In the genomic region with DNA sequence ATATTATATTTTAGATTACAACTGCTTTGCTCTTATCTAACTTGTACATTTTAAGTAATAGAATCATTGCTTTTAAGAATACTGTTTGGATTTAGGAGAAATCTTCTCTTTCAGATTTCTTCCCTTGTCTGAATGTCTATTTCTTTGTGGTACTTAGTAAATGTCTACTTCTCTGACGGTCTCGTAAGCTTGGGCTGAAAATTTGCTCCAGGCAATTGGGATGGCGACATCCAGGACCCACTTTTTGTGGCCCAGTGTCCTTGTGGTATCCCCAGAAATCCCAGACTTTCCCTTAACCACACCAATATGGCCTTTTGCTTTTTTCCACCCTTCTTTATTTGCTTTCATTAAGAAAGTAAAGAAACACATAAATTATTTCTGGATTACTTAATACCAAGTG, we compare ENCODE assay signal across 30 cellular contexts. TPM values are rescaled to one million over a fixed set of nuclear protein-coding genes. Genes with fewer than 3 reads are reported as not detected.
"Had no signal": no experiment of that assay in that cellular context is flagged by ENCODE, and none has a peak within 500 bp of the region (broad histone marks: within the 10 kb centered on the region; RNA-seq: fewer than 3 reads in every experiment).

No MANE protein-coding gene starts in this region.

- H3K27me3 ChIP-seq: adrenal gland, ascending aorta, brain microvascular endothelial cell, dorsolateral prefrontal cortex, gastrocnemius medialis, pancreas, stomach had no signal

- H3K27ac Mint-ChIP-seq: activated CD8-positive, alpha-beta T cell treated with anti-CD3 and anti-CD28 coated beads, Interleukin-2, amount 10 ng/mL, durations not matched to agents 7 days and 5 days; activated naive CD4-positive, alpha-beta T cell treated with anti-CD3 and anti-CD28 coated beads, Interleukin-2, amount 50 U/mL, for 72 hours; activated T-cell treated with anti-CD3 and anti-CD28 coated beads, Interleukin-2, amount 50 U/mL, for 24 hours; activated T-helper 17 cell treated with anti-CD3 and anti-CD28 coated beads, Interleukin-2, amount 50 U/mL, for 72 hours; effector memory CD8-positive, alpha-beta T cell; natural killer cell; stimulated activated effector memory CD8-positive, alpha-beta T cell treated with anti-CD3 and anti-CD28 coated beads, Interleukin-12 subunit alpha, Interleukin-12 subunit beta, amount 100 ng/mL, for 72 hours; type B pancreatic cell had no signal

- DNase-seq: activated CD4-positive, alpha-beta T cell treated with anti-CD3 and anti-CD28 coated beads for 1 hour; activated CD4-positive, alpha-beta T cell treated with anti-CD3 and anti-CD28 coated beads, Interleukin-2, amount 50 U/mL, for 1 hour; activated CD8-positive, alpha-beta T cell treated with anti-CD3 and anti-CD28 coated beads, Interleukin-2, amount 10 ng/mL, durations not matched to agents 7 days and 5 days; activated T-cell treated with anti-CD3 and anti-CD28 coated beads, Interleukin-2, amount 50 U/mL, for 24 hours; adrenal gland; brain microvascular endothelial cell; central memory CD4-positive, alpha-beta T cell; dorsolateral prefrontal cortex; effector memory CD8-positive, alpha-beta T cell; gastrocnemius medialis; kidney; midbrain; natural killer cell; pancreas; psoas muscle; right cardiac atrium; stimulated activated CD4-positive, alpha-beta T cell treated with anti-CD3 and anti-CD28 coated beads, Interleukin-2, amount 100 ng/mL, for 24 hours; stomach; T-helper 9 cell had no signal

- ATAC-seq: activated CD8-positive, alpha-beta T cell treated with anti-CD3 and anti-CD28 coated beads, Interleukin-2, amount 10 ng/mL, durations not matched to agents 7 days and 5 days; activated naive CD4-positive, alpha-beta T cell treated with anti-CD3 and anti-CD28 coated beads, Interleukin-2, amount 50 U/mL, for 72 hours; activated T-helper 17 cell treated with anti-CD3 and anti-CD28 coated beads, Interleukin-2, amount 50 U/mL, for 72 hours; effector memory CD8-positive, alpha-beta T cell; esophagus mucosa; gastrocnemius medialis; natural killer cell; pancreas; psoas muscle; right cardiac atrium; stimulated activated effector memory CD8-positive, alpha-beta T cell treated with anti-CD3 and anti-CD28 coated beads, Interleukin-12 subunit alpha, Interleukin-12 subunit beta, amount 100 ng/mL, for 72 hours had no signal

- H3K4me3 ChIP-seq: adrenal gland, ascending aorta, dorsolateral prefrontal cortex, gastrocnemius medialis, pancreas, psoas muscle, skin epidermis, stomach had no signal

- H3K27me3 Mint-ChIP-seq: type B pancreatic cell had no signal

- H3K9me3 Mint-ChIP-seq: activated naive CD4-positive, alpha-beta T cell treated with anti-CD3 and anti-CD28 coated beads, Interleukin-2, amount 50 U/mL, for 72 hours; activated T-cell treated with anti-CD3 and anti-CD28 coated beads, Interleukin-2, amount 50 U/mL, for 24 hours; activated T-helper 17 cell treated with anti-CD3 and anti-CD28 coated beads, Interleukin-2, amount 50 U/mL, for 72 hours; effector memory CD8-positive, alpha-beta T cell; natural killer cell; stimulated activated effector memory CD8-positive, alpha-beta T cell treated with anti-CD3 and anti-CD28 coated beads, Interleukin-12 subunit alpha, Interleukin-12 subunit beta, amount 100 ng/mL, for 72 hours had no signal

- H3K4me3 Mint-ChIP-seq: activated CD8-positive, alpha-beta T cell treated with anti-CD3 and anti-CD28 coated beads, Interleukin-2, amount 10 ng/mL, durations not matched to agents 7 days and 5 days; activated T-cell treated with anti-CD3 and anti-CD28 coated beads, Interleukin-2, amount 50 U/mL, for 24 hours; activated T-helper 17 cell treated with anti-CD3 and anti-CD28 coated beads, Interleukin-2, amount 50 U/mL, for 72 hours; effector memory CD8-positive, alpha-beta T cell; natural killer cell; stimulated activated effector memory CD8-positive, alpha-beta T cell treated with anti-CD3 and anti-CD28 coated beads, Interleukin-12 subunit alpha, Interleukin-12 subunit beta, amount 100 ng/mL, for 72 hours; type B pancreatic cell had no signal

- H3K36me3 ChIP-seq: adrenal gland, ascending aorta, brain microvascular endothelial cell, gastrocnemius medialis, pancreas, stomach had no signal

- H3K9me3 ChIP-seq: adrenal gland, ascending aorta, gastrocnemius medialis, pancreas, psoas muscle, stomach had no signal

- H3K4me1 ChIP-seq: adrenal gland, ascending aorta, gastrocnemius medialis, pancreas, psoas muscle, stomach had no signal

- H3K36me3 Mint-ChIP-seq: activated naive CD4-positive, alpha-beta T cell treated with anti-CD3 and anti-CD28 coated beads, Interleukin-2, amount 50 U/mL, for 72 hours; natural killer cell; stimulated activated effector memory CD8-positive, alpha-beta T cell treated with anti-CD3 and anti-CD28 coated beads, Interleukin-12 subunit alpha, Interleukin-12 subunit beta, amount 100 ng/mL, for 72 hours; type B pancreatic cell had no signal

- H3K4me1 Mint-ChIP-seq: activated T-helper 17 cell treated with anti-CD3 and anti-CD28 coated beads, Interleukin-2, amount 50 U/mL, for 72 hours; natural killer cell; stimulated activated effector memory CD8-positive, alpha-beta T cell treated with anti-CD3 and anti-CD28 coated beads, Interleukin-12 subunit alpha, Interleukin-12 subunit beta, amount 100 ng/mL, for 72 hours had no signal

- H3K27ac ChIP-seq: ascending aorta, brain microvascular endothelial cell, dorsolateral prefrontal cortex, gastrocnemius medialis, pancreas, psoas muscle had no signal

RNA-seq across cellular contexts. Expression of a gene that starts 24.0 kb away (rescaled TPM):
- total RNA-seq: activated CD8-positive, alpha-beta T cell treated with anti-CD3 and anti-CD28 coated beads, Interleukin-2, amount 10 ng/mL, durations not matched to agents 7 days and 5 days; activated naive CD4-positive, alpha-beta T cell treated with anti-CD3 and anti-CD28 coated beads, Interleukin-2, amount 50 U/mL, for 72 hours; activated T-helper 17 cell treated with anti-CD3 and anti-CD28 coated beads, Interleukin-2, amount 50 U/mL, for 72 hours; adrenal gland; ascending aorta; dorsolateral prefrontal cortex; endothelial cell of umbilical vein; esophagus mucosa; gastrocnemius medialis; kidney; lung microvascular endothelial cell; natural killer cell; pancreas; psoas muscle; right cardiac atrium; stomach; T-helper 1 cell treated with Interleukin-12 subunit alpha and Interleukin-12 subunit beta and Interleukin-4 antibody, amounts not matched to agents 30 ng/mL and 1 ng/mL, for 36 hours; temporal lobe had no signal
- polyA plus RNA-seq: adrenal gland, endothelial cell of umbilical vein, pancreas, psoas muscle, right cardiac atrium, stomach had no signal

RNA-seq across cellular contexts. Expression of a gene that starts 25.8 kb away (rescaled TPM):
- total RNA-seq: activated CD8-positive, alpha-beta T cell treated with anti-CD3 and anti-CD28 coated beads, Interleukin-2, amount 10 ng/mL, durations not matched to agents 7 days and 5 days; activated naive CD4-positive, alpha-beta T cell treated with anti-CD3 and anti-CD28 coated beads, Interleukin-2, amount 50 U/mL, for 72 hours; activated T-helper 17 cell treated with anti-CD3 and anti-CD28 coated beads, Interleukin-2, amount 50 U/mL, for 72 hours; ascending aorta; dorsolateral prefrontal cortex; endothelial cell of umbilical vein; esophagus mucosa; gastrocnemius medialis; kidney; lung microvascular endothelial cell; natural killer cell; psoas muscle; right cardiac atrium; stomach; T-helper 1 cell treated with Interleukin-12 subunit alpha and Interleukin-12 subunit beta and Interleukin-4 antibody, amounts not matched to agents 30 ng/mL and 1 ng/mL, for 36 hours; temporal lobe had no signal
- polyA plus RNA-seq: adrenal gland, endothelial cell of umbilical vein, pancreas, psoas muscle, stomach had no signal
